Comparison of ENCODE assay signal across 22 cellular contexts in the genomic region with DNA sequence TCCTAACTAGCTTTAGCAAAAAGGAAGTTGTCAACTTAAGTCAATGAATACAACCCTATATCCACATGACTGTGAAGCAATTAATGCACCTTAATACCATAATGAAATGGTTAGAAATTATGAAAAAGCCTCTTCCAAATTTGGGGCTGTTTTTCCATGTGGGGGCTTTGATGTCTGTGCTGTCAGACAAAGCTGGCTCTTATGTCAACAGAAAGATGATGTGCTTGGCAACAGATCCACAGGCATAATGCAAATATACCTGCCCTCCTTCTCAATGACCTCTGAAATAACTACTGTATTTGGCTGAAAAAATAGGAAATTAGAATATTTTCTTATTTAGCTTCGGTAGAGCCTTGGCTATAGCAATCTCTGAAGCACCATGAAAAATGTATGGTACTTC.
"Had no signal": no experiment of that assay in that cellular context is flagged by ENCODE, and none has a peak within 500 bp of the region (broad histone marks: within the 10 kb centered on the region; RNA-seq: fewer than 3 reads in every experiment).

No MANE protein-coding gene starts in this region.

- DNase-seq: activated CD4-positive, alpha-beta memory T cell treated with anti-CD3 and anti-CD28 coated beads, Interleukin-2, amount 10 ng/mL, durations not matched to agents 7 days and 5 days; activated CD4-positive, alpha-beta T cell treated with anti-CD3 and anti-CD28 coated beads, Interleukin-2, amount 10 ng/mL, durations not matched to agents 24 days and 14 days; activated effector memory CD4-positive, alpha-beta T cell treated with Interleukin-2 at 50 U/mL for 16 hours; activated naive CD4-positive, alpha-beta T cell treated with anti-CD3 and anti-CD28 coated beads for 36 hours; activated naive CD8-positive, alpha-beta T cell treated with anti-CD3 and anti-CD28 coated beads, Interleukin-2, amount 10 ng/mL, durations not matched to agents 7 days and 5 days; activated T-cell treated with anti-CD3 and anti-CD28 coated beads, Interleukin-2, amount 50 U/mL, for 72 hours; amniotic stem cell; colonic mucosa; dorsolateral prefrontal cortex; gastrocnemius medialis; hippocampal formation; kidney glomerular epithelial cell; left lung; naive thymus-derived CD8-positive, alpha-beta T cell; small intestine; stimulated activated CD4-positive, alpha-beta T cell treated with anti-CD3 and anti-CD28 coated beads, Interleukin-15, amount 100 ng/mL, for 24 hours; transverse colon; uterus had no signal

- H3K27ac ChIP-seq: colonic mucosa, dorsolateral prefrontal cortex, esophagus muscularis mucosa, gastrocnemius medialis, left lung, uterus had no signal

- ATAC-seq: activated CD4-positive, CD25-positive, alpha-beta regulatory T cell treated with anti-CD3 and anti-CD28 coated beads, Interleukin-2, amount 50 U/mL, for 24 hours; activated T-cell treated with anti-CD3 and anti-CD28 coated beads, Interleukin-2, amount 50 U/mL, for 72 hours; gastrocnemius medialis; left lung; naive thymus-derived CD8-positive, alpha-beta T cell; sciatic nerve; stimulated activated memory B cell treated with anti-CD40 and anti-IgM and Interleukin-4, amounts not matched to agents 10 μg/mL and 1 μg/mL and 100 μg/mL, for 72 hours had no signal
